ENCODE assay signal across 8 cellular contexts in genomic region chr11:12331239-12331874, GRCh38. TPM values are rescaled to one million over a fixed set of nuclear protein-coding genes. Genes with fewer than 3 reads are reported as not detected.
DNase-seq lines count a peak whose midpoint lies in the region; ATAC-seq and TF ChIP-seq lines count a peak whose summit lies in the region.

No MANE protein-coding gene starts in this region.

- intact Hi-C loops in head of caudate nucleus (cut with DNase I) (loop anchor here (5.0 kb wide), 1 partner anchor 561 kb away; no protein-coding TSS in a partner anchor), posterior vena cava (cut with DNase I) (loop anchor here in 1 of 2 donors (5.0 kb wide), 1 partner anchor 561 kb away; no protein-coding TSS in a partner anchor), upper lobe of right lung (cut with DNase I) (loop anchor here (5.0 kb wide), 1 partner anchor 561 kb away; no protein-coding TSS in a partner anchor)

- DNase-seq in GM04503 (ENCODE audit: low read depth) (peak; percentile 40), NCI-H1048 (lab: John Stamatoyannopoulos, UW) (peak; percentile 76), SK-N-DZ (ENCODE audit: low spot score) (peak; percentile 91), head of caudate nucleus (peak; percentile 68 to 95 (median 88)), posterior vena cava (ENCODE audit: low spot score) (peak; percentile 93), upper lobe of right lung (peak; percentile 78)
- DNase-seq in activated naive CD4-positive, alpha-beta T cell treated with anti-CD3 and anti-CD28 coated beads, Interleukin-2, amount 50 U/mL, for 72 hours (ENCODE audit: low spot score in 2 of 2) = peak; percentile 56 to 69

- no peak overlapping the region for H3K4me3 ChIP-seq in upper lobe of right lung

- no peak overlapping the region for H3K27ac ChIP-seq in upper lobe of right lung

- no peak for ATAC-seq in activated naive CD4-positive, alpha-beta T cell treated with anti-CD3 and anti-CD28 coated beads, Interleukin-2, amount 50 U/mL, for 72 hours
- ATAC-seq in upper lobe of right lung (peak; percentile 93), GM18873 (IDR thresholded peaks at IDR 0.05; ENCODE audit: low FRiP score, unreplicated experiment) (no peak)

- no peak overlapping the region for H3K27ac Mint-ChIP-seq in activated naive CD4-positive, alpha-beta T cell treated with anti-CD3 and anti-CD28 coated beads, Interleukin-2, amount 50 U/mL, for 72 hours

- no peaks in the 10 kb centered on the region for H3K4me1 ChIP-seq in upper lobe of right lung

- no peaks in the 10 kb centered on the region for H3K27me3 ChIP-seq in upper lobe of right lung

- no peaks in the 10 kb centered on the region for H3K36me3 ChIP-seq in upper lobe of right lung

- no peaks in the 10 kb centered on the region for H3K9me3 ChIP-seq in upper lobe of right lung

- H3K36me3 Mint-ChIP-seq in activated naive CD4-positive, alpha-beta T cell treated with anti-CD3 and anti-CD28 coated beads, Interleukin-2, amount 50 U/mL, for 72 hours = no peaks in the 10 kb centered on the region

- TF ChIP-seq CTCF in upper lobe of right lung (IDR thresholded peaks at IDR 0.05) = peak; percentile 81

- H3K9me3 Mint-ChIP-seq in activated naive CD4-positive, alpha-beta T cell treated with anti-CD3 and anti-CD28 coated beads, Interleukin-2, amount 50 U/mL, for 72 hours = no peaks in the 10 kb centered on the region

RNA-seq across cellular contexts. Expression of gene PARVA, which starts 46.0 kb away (rescaled TPM):
- polyA plus RNA-seq in SK-N-DZ (2014; cell fraction: cytosol; rRNA removed) = 63.4 and 64.4 TPM in 2 replicates
- polyA plus RNA-seq in SK-N-DZ (2014; cell fraction: nucleus; rRNA removed) = 26.6 and 30.5 TPM in 2 replicates
- under 1 TPM in 1 of 2 donors, not detected in 1; 0.20 TPM for total RNA-seq in activated naive CD4-positive, alpha-beta T cell treated with anti-CD3 and anti-CD28 coated beads, Interleukin-2, amount 50 U/mL, for 72 hours
- total RNA-seq in posterior vena cava (100 to 1,000 TPM; 151 to 172 TPM), upper lobe of right lung (84.0 TPM)

Comparison
In these comparisons a context has a peak if more than half of its experiments do, and no peak if none do; other contexts are left out.
1. DNase-seq: peak in every context shown above with its lines; median percentile 93 in posterior vena cava; 91 in SK-N-DZ; 88 in head of caudate nucleus; 78 in upper lobe of right lung; 76 in NCI-H1048; 62 in activated naive CD4-positive, alpha-beta T cell treated with anti-CD3 and anti-CD28 coated beads, Interleukin-2, amount 50 U/mL, for 72 hours; 40 in GM04503.
2. RNA of gene PARVA, which starts 46.0 kb away (total RNA-seq): 151 to 172 TPM in posterior vena cava and 84.0 TPM in upper lobe of right lung (single experiment); 0.20 TPM in activated naive CD4-positive, alpha-beta T cell treated with anti-CD3 and anti-CD28 coated beads, Interleukin-2, amount 50 U/mL, for 72 hours; every median in the first group is over 10 times any median in the second.